In genomic region chr2:241673189-241673663, GRCh38 we compare ENCODE assay signal across 14 cellular contexts. TPM values are rescaled to one million over a fixed set of nuclear protein-coding genes. Genes with fewer than 3 reads are reported as not detected.
DNase-seq lines count a peak whose midpoint lies in the region; ATAC-seq and TF ChIP-seq lines count a peak whose summit lies in the region.
"Had no signal": no experiment of that assay in that cellular context is flagged by ENCODE, and none has a peak within 500 bp of the region (broad histone marks: within the 10 kb centered on the region; RNA-seq: fewer than 3 reads in every experiment).

No MANE protein-coding gene starts in this region.

- no peak overlapping the region for H3K27ac ChIP-seq in right lobe of liver
- no peak overlapping the region for H3K27ac ChIP-seq in hepatocyte

- 69% methylated on average over 10 of the region's 18 CpGs for WGBS in right lobe of liver (ENCODE audit: insufficient coverage, low coverage, low lambda C conversion rate, missing lambda C conversion rate)
- WGBS in hepatocyte (ENCODE audit: low lambda C conversion rate, missing lambda C conversion rate), result 91% methylated on average over 18 of the region's 18 CpGs

- H3K4me3 ChIP-seq in NT2/D1 (ENCODE audit: insufficient read length, low read depth) (no peak overlapping the region), right lobe of liver (no peak overlapping the region), hepatocyte (no peak overlapping the region)
- H3K4me3 ChIP-seq: breast epithelium had no signal

- TF ChIP-seq POLR2A in right lobe of liver (IDR thresholded peaks at IDR 0.05), result no peak

- H3K4me2 ChIP-seq in hepatocyte, result no peak overlapping the region

- no peaks in the 10 kb centered on the region for H3K9me3 ChIP-seq in NT2/D1 (ENCODE audit: insufficient read depth, low read length)
- H3K9me3 ChIP-seq in right lobe of liver, result no peaks in the 10 kb centered on the region
- H3K9me3 ChIP-seq in hepatocyte (ENCODE audit: low read depth), result no peaks in the 10 kb centered on the region
- H3K9me3 ChIP-seq: breast epithelium had no signal

- DNase-seq in GM13976 (ENCODE audit: low spot score) (peak; percentile 37), NT2/D1 (ENCODE audit: low read depth, low spot score) (no peak), right lobe of liver (peak in 1 of 3 donors; percentile 51), EL (no peak), hepatocyte (ENCODE audit: low spot score) (no peak)
- DNase-seq: activated CD4-positive, alpha-beta T cell treated with anti-CD3 and anti-CD28 coated beads, Interleukin-2, amount 50 U/mL, for 4 hours; AML-193; cortex of kidney; MV-4-11; natural killer cell; NCI-H2029 treated with DMSO at 0.1 percent for 48 hours; NCI-H510A; stimulated activated CD4-positive, alpha-beta T cell treated with anti-CD3 and anti-CD28 coated beads, Interleukin-4, amount 100 ng/mL, for 1 hour had no signal

- H3K9ac ChIP-seq in NT2/D1 (ENCODE audit: insufficient read length, low read depth), result peak overlapping the region; percentile 10

- H3K9me2 ChIP-seq in hepatocyte (replicated peaks; ENCODE audit: insufficient read depth), result no peaks in the 10 kb centered on the region

- peak; percentile 46 to 80 (median 60) for ATAC-seq in right lobe of liver

- in situ Hi-C loops in GM13976 (cut with MboI; ENCODE audit: low sequenced_read_pairs, unreplicated experiment), result no loop called here

- no peaks in the 10 kb centered on the region for H3K79me2 ChIP-seq in hepatocyte

- peaks cover 94% of the 10 kb centered on the region for H3K36me3 ChIP-seq in NT2/D1 (ENCODE audit: insufficient read depth, insufficient read length, low read length)
- H3K36me3 ChIP-seq in right lobe of liver, result peaks cover 0 to 26% (median 5%) of the 10 kb centered on the region in 4 donors
- no peaks in the 10 kb centered on the region for H3K36me3 ChIP-seq in hepatocyte (replicated peaks; ENCODE audit: insufficient read depth, low read depth)
- H3K36me3 ChIP-seq: breast epithelium had no signal

- no peak for TF ChIP-seq CTCF in GM13976 (IDR thresholded peaks at IDR 0.05; ENCODE audit: borderline replicate concordance, control extremely low read depth, extremely low read depth, insufficient read depth, missing control alignments)
- TF ChIP-seq CTCF in right lobe of liver (IDR thresholded peaks at IDR 0.05), result no peak
- TF ChIP-seq CTCF in hepatocyte (IDR thresholded peaks at IDR 0.05; ENCODE audit: poor library complexity), result no peak

- no peaks in the 10 kb centered on the region for H4K20me1 ChIP-seq in hepatocyte (ENCODE audit: insufficient read depth, poor library complexity, severe bottlenecking)

- H3K4me1 ChIP-seq in NT2/D1 (ENCODE audit: insufficient read depth, insufficient read length) (peaks cover 2% of the 10 kb centered on the region), right lobe of liver (no peaks in the 10 kb centered on the region), hepatocyte (ENCODE audit: insufficient read depth) (no peaks in the 10 kb centered on the region)
- H3K4me1 ChIP-seq: breast epithelium had no signal

- intact Hi-C loops in right lobe of liver (cut with DNase I), result no loop called here

- H3K27me3 ChIP-seq in NT2/D1 (ENCODE audit: insufficient read depth, insufficient read length), result no peaks in the 10 kb centered on the region
- H3K27me3 ChIP-seq in right lobe of liver, result no peaks in the 10 kb centered on the region
- no peaks in the 10 kb centered on the region for H3K27me3 ChIP-seq in hepatocyte
- H3K27me3 ChIP-seq: breast epithelium had no signal

- no peak overlapping the region for H2AFZ ChIP-seq in hepatocyte

RNA-seq across cellular contexts. Expression of gene DTYMK, which starts 13.4 kb away (rescaled TPM):
- 10 to 100 TPM in 5 of 6 experiments, 1 to 10 TPM in 1; 9.9 to 21.5 (median 10.4) TPM for total RNA-seq in right lobe of liver
- total RNA-seq in hepatocyte, result 18.9 and 20.7 TPM in 2 replicates
- polyA plus RNA-seq in hepatocyte, result 52.3 and 55.5 TPM in 2 replicates

RNA-seq across cellular contexts. Expression of gene ING5, which starts 28.6 kb away (rescaled TPM):
- total RNA-seq in right lobe of liver (10 to 100 TPM in 5 of 6 experiments, 1 to 10 TPM in 1; 8.2 to 20.3 (median 13.0) TPM), hepatocyte (17.5 and 33.4 TPM in 2 replicates)
- 27.6 and 28.9 TPM in 2 replicates for polyA plus RNA-seq in hepatocyte

RNA-seq across cellular contexts. Expression of gene ATG4B, which starts 35.7 kb away (rescaled TPM):
- total RNA-seq in right lobe of liver (10 to 100 TPM; 20.6 to 49.8 (median 39.3) TPM), hepatocyte (61.0 and 61.3 TPM in 2 replicates)
- 108 and 126 TPM in 2 replicates for polyA plus RNA-seq in hepatocyte

RNA-seq across cellular contexts. Expression of gene THAP4, which starts 36.3 kb away (rescaled TPM):
- 10 to 100 TPM; 22.1 to 39.2 (median 25.0) TPM for total RNA-seq in right lobe of liver
- 33.5 and 43.2 TPM in 2 replicates for total RNA-seq in hepatocyte
- 58.1 and 59.8 TPM in 2 replicates for polyA plus RNA-seq in hepatocyte
